Comparison of ENCODE assay signal across 8 cellular contexts in genomic region chr9:129641751-129642585, GRCh38. TPM values are rescaled to one million over a fixed set of nuclear protein-coding genes. Genes with fewer than 3 reads are reported as not detected.
DNase-seq lines count a peak whose midpoint lies in the region; ATAC-seq and TF ChIP-seq lines count a peak whose summit lies in the region.

ASB6 (minus strand) TSS chr9:129642151; CDS start chr9:129641999, 152 bp downstream.

- H3K27ac Mint-ChIP-seq in T-cell (peak within 1 kb of the TSS; percentile 75 to 81), progenitor cell of endocrine pancreas (peak within 1 kb of the TSS; percentile 93)

- CTCF ChIA-PET in T-cell (lab: Charles Lee): no interaction called here

- 0 to 7% (median 1%) methylated on average over 3 to 93 of the region's 93 CpGs for WGBS in adrenal gland, 4 donors
- under 1% methylated on average over 93 of the region's 93 CpGs for WGBS in urinary bladder

- H3K9me3 ChIP-seq in adrenal gland (replicated peaks in 1 of 3): no peaks in the 10 kb centered on the region

- peak; percentile 92 for ATAC-seq in HG02678 (IDR thresholded peaks at IDR 0.05; ENCODE audit: unreplicated experiment)
- ATAC-seq in T-cell (replicated peaks in 1 of 4): peak; percentile 84 to 88 (median 87)
- ATAC-seq in left cardiac atrium: peak; percentile 96 to 97

- H3K4me1 Mint-ChIP-seq in T-cell (peaks cover 20 to 34% (median 29%) of the 10 kb centered on the region in 3 donors), progenitor cell of endocrine pancreas (ENCODE audit: low read depth) (peaks cover 10% of the 10 kb centered on the region)

- no peaks in the 10 kb centered on the region for H3K9me3 Mint-ChIP-seq in T-cell
- H3K9me3 Mint-ChIP-seq in progenitor cell of endocrine pancreas (ENCODE audit: low read depth): no peaks in the 10 kb centered on the region

- H3K4me3 Mint-ChIP-seq in T-cell (peak within 1 kb of the TSS; percentile 79 to 85 (median 83)), progenitor cell of endocrine pancreas (ENCODE audit: low read depth) (peak within 1 kb of the TSS; percentile 74)

- DNase-seq in NCI-H128 (lab: John Stamatoyannopoulos, UW; ENCODE audit: unreplicated experiment) (peak; percentile 79), T-cell (peak; percentile 58 to 92 (median 81)), adrenal gland (peak; percentile 97 to 98 (median 98)), left cardiac atrium (peak; percentile 97), progenitor cell of endocrine pancreas (ENCODE audit: low spot score, unreplicated experiment) (peak; percentile 100)

- H3K4me1 ChIP-seq in adrenal gland (replicated peaks in 1 of 2) (peaks cover 18 to 25% of the 10 kb centered on the region in 2 donors), urinary bladder (ENCODE audit: insufficient read depth) (peaks cover 1% of the 10 kb centered on the region)

- no peaks in the 10 kb centered on the region for H3K27me3 Mint-ChIP-seq in T-cell
- H3K27me3 Mint-ChIP-seq in progenitor cell of endocrine pancreas: no peaks in the 10 kb centered on the region

- H3K36me3 Mint-ChIP-seq in T-cell (peaks cover 14% of the 10 kb centered on the region), progenitor cell of endocrine pancreas (ENCODE audit: insufficient read depth) (peaks cover 5% of the 10 kb centered on the region)

- TF ChIP-seq POLR2A in adrenal gland (IDR thresholded peaks at IDR 0.05): peak; percentile 41 to 68

- H3K4me3 ChIP-seq in adrenal gland: peak within 1 kb of the TSS; percentile 61 to 99 (median 77)
- peak within 1 kb of the TSS; percentile 85 for H3K4me3 ChIP-seq in urinary bladder (ENCODE audit: low read depth, low read length)

- H3K36me3 ChIP-seq in adrenal gland (replicated peaks in 1 of 2): peaks cover 0 to 25% of the 10 kb centered on the region in 2 donors
- no peaks in the 10 kb centered on the region for H3K36me3 ChIP-seq in urinary bladder (ENCODE audit: insufficient read depth)

- intact Hi-C loops in adrenal gland (cut with DNase I) (loop anchor here in 1 of 2 donors (5.0 kb wide), 1 partner anchor 140 kb away; no protein-coding TSS in a partner anchor), left cardiac atrium (cut with DNase I) (loop anchor here (5.0 to 10.0 kb wide), 3 partner anchors 83 to 143 kb away; no protein-coding TSS in a partner anchor)

- H3K27ac ChIP-seq in adrenal gland: peak within 1 kb of the TSS; percentile 62 to 85 (median 73)
- peak within 1 kb of the TSS; percentile 79 for H3K27ac ChIP-seq in urinary bladder (ENCODE audit: low read depth)

- peak; percentile 91 for TF ChIP-seq CTCF in GM12874 (IDR thresholded peaks at IDR 0.05; ENCODE audit: insufficient read depth, low read depth, low read length)
- TF ChIP-seq CTCF in adrenal gland (IDR thresholded peaks at IDR 0.05): peak; percentile 98 to 100 (median 99)
- TF ChIP-seq CTCF in progenitor cell of endocrine pancreas (IDR thresholded peaks at IDR 0.05; ENCODE audit: unreplicated experiment): peak; percentile 100

- no peaks in the 10 kb centered on the region for H3K27me3 ChIP-seq in adrenal gland

- POLR2A ChIA-PET in T-cell (lab: Charles Lee): no interaction called here

RNA-seq across cellular contexts. Expression of gene ASB6, which starts in this region (rescaled TPM):
- total RNA-seq in T-cell: 10 to 100 TPM; 28.3 to 35.2 (median 30.8) TPM
- 10 to 100 TPM; 21.3 to 31.8 (median 26.8) TPM for total RNA-seq in adrenal gland
- polyA plus RNA-seq in adrenal gland: 10 to 100 TPM; 11.2 to 34.2 (median 30.6) TPM
- total RNA-seq in left cardiac atrium: 10 to 100 TPM in 1 of 2 donors, 1 to 10 TPM in 1; 8.3 to 11.6 TPM
- total RNA-seq in progenitor cell of endocrine pancreas: 19.7 and 20.5 TPM in 2 replicates
- 5.8 TPM for total RNA-seq in urinary bladder
- 16.5 TPM for polyA plus RNA-seq in urinary bladder

Comparison
In these comparisons a context has a peak if more than half of its experiments do, and no peak if none do; other contexts are left out.
1. Peak in every context shown above with its lines: DNase-seq, ATAC-seq, H3K4me3 ChIP-seq and H3K27ac ChIP-seq.